ENCODE assay signal across 8 cellular contexts in genomic region chr2:231712462-231713021, GRCh38. TPM values are rescaled to one million over a fixed set of nuclear protein-coding genes. Genes with fewer than 3 reads are reported as not detected.
DNase-seq lines count a peak whose midpoint lies in the region; ATAC-seq and TF ChIP-seq lines count a peak whose summit lies in the region.
"Not testable (repeated sequence)": the region's sequence is repeated elsewhere in the genome, so short reads cannot be mapped to it uniquely, and the experiment has no call there.

No MANE protein-coding gene starts in this region.

- H3K4me1 Mint-ChIP-seq in CD4-positive, alpha-beta T cell (ENCODE audit: low read depth) = peaks cover 48% of the 10 kb centered on the region
- peaks cover 31% of the 10 kb centered on the region for H3K4me1 Mint-ChIP-seq in WTC11
- H3K4me1 Mint-ChIP-seq in immature natural killer cell = peaks cover 39 to 44% of the 10 kb centered on the region in 2 donors

- not testable (repeated sequence) for TF ChIP-seq CTCF in CD4-positive, alpha-beta T cell (IDR thresholded peaks at IDR 0.05); WTC11 (IDR thresholded peaks at IDR 0.05); psoas muscle (IDR thresholded peaks at IDR 0.05)

- not testable (repeated sequence) for H3K27me3 Mint-ChIP-seq in CD4-positive, alpha-beta T cell; WTC11 (ENCODE audit: low read depth)
- H3K27me3 Mint-ChIP-seq in immature natural killer cell (ENCODE audit: low read depth in 3 of 3) = peaks cover 54 to 65% (median 65%) of the 10 kb centered on the region in 3 donors

- peaks cover 52% of the 10 kb centered on the region for H3K36me3 Mint-ChIP-seq in CD4-positive, alpha-beta T cell (ENCODE audit: low read depth)
- peaks cover 41% of the 10 kb centered on the region for H3K36me3 Mint-ChIP-seq in WTC11
- H3K36me3 Mint-ChIP-seq in immature natural killer cell = peaks cover 5 to 22% (median 21%) of the 10 kb centered on the region in 3 donors

- H3K36me3 ChIP-seq in KOPT-K1 (ENCODE audit: insufficient read depth, low read length) = peaks cover 63% of the 10 kb centered on the region
- H3K36me3 ChIP-seq in ectodermal cell (ENCODE audit: control insufficient read depth, insufficient read depth, low read length) = peaks cover 22% of the 10 kb centered on the region
- H3K36me3 ChIP-seq in psoas muscle (ENCODE audit: insufficient read depth in 1 of 2, low read depth in 1 of 2) = peaks cover 0 to 25% of the 10 kb centered on the region in 2 donors

- 89 to 91% methylated on average over 7 of the region's 18 CpGs for WGBS in ectodermal cell, 2 experiments
- WGBS in psoas muscle, 3 donors = 60 to 74% (median 64%) methylated on average over 18 of the region's 18 CpGs

- not testable (repeated sequence) for H3K9me3 ChIP-seq in CD4-positive, alpha-beta T cell (ENCODE audit: control insufficient read depth, low read length); KOPT-K1 (ENCODE audit: insufficient read depth, low read length, poor library complexity, severe bottlenecking); ectodermal cell (ENCODE audit: control insufficient read depth, low read length); psoas muscle

- peak in 5 of 10 experiments; percentile 1 to 39 (median 35) for DNase-seq in CD4-positive, alpha-beta T cell
- not testable (repeated sequence) for DNase-seq in WTC11 (ENCODE audit: low spot score)
- DNase-seq in activated gamma-delta T cell treated with Interleukin-2 at 50 U/mL for 16 hours (peak; percentile 30), immature natural killer cell (peak; percentile 67 to 70 (median 68)), psoas muscle (peak in 1 of 2 donors; percentile 36)
- DNase-seq in stimulated activated naive CD8-positive, alpha-beta T cell treated with anti-CD3 and anti-CD28 coated beads, Interleukin-15, Interleukin-2, amounts not matched to agents 100 U/mL and 50 U/mL, for 24 hours = peak; percentile 68

- POLR2A ChIA-PET in CD4-positive, alpha-beta T cell (lab: Charles Lee) = interaction anchor here (0.6 to 8.7 kb wide), 9 partner anchors 28 to 99 kb away, joined by 3 to 245 read pairs (median 10); no protein-coding TSS in a partner anchor
- POLR2A ChIA-PET in WTC11 (lab: Charles Lee) = interaction anchor here (0.7 to 5.2 kb wide), 3 partner anchors 19 to 40 kb away, joined by 5 to 61 read pairs (median 5); no protein-coding TSS in a partner anchor

- CTCF ChIA-PET in CD4-positive, alpha-beta T cell (lab: Charles Lee) = interaction anchor here (2.1 to 7.6 kb wide), 5 partner anchors 23 to 111 kb away, joined by 11 to 122 read pairs (median 53); no protein-coding TSS in a partner anchor
- CTCF ChIA-PET in WTC11 (lab: Charles Lee) = interaction anchor here (0.6 to 9.7 kb wide), 4 partner anchors 25 to 82 kb away, joined by 4 to 260 read pairs (median 76); no protein-coding TSS in a partner anchor

- not testable (repeated sequence) for H3K9me3 Mint-ChIP-seq in CD4-positive, alpha-beta T cell; WTC11; immature natural killer cell

- H3K4me1 ChIP-seq in ectodermal cell (ENCODE audit: control insufficient read depth, insufficient read depth, low read length) (peaks cover 25% of the 10 kb centered on the region), psoas muscle (peaks cover 39% of the 10 kb centered on the region)

- H3K4me3 ChIP-seq in ectodermal cell (ENCODE audit: insufficient read depth, low read depth, low read length) (peak overlapping the region; percentile 100), psoas muscle (peak overlapping the region; percentile 89)

- H3K27ac Mint-ChIP-seq in CD4-positive, alpha-beta T cell = peak overlapping the region; percentile 100
- H3K27ac Mint-ChIP-seq in WTC11 (peak overlapping the region; percentile 100), immature natural killer cell (peak overlapping the region; percentile 96 to 99 (median 98))

- H3K4me3 Mint-ChIP-seq in CD4-positive, alpha-beta T cell = peak overlapping the region; percentile 95
- H3K4me3 Mint-ChIP-seq in WTC11 (peak overlapping the region; percentile 93), immature natural killer cell (peak overlapping the region; percentile 82 to 99 (median 91))

- H3K27ac ChIP-seq in CD4-positive, alpha-beta T cell (ENCODE audit: low read depth, low read length) = peak overlapping the region; percentile 73
- H3K27ac ChIP-seq in KOPT-K1 (ENCODE audit: low read depth, low read length, poor library complexity, severe bottlenecking) = peak overlapping the region; percentile 98
- H3K27ac ChIP-seq in ectodermal cell (ENCODE audit: insufficient read depth, low read depth, low read length, poor library complexity, severe bottlenecking) = peak overlapping the region; percentile 0
- peak overlapping the region; percentile 97 for H3K27ac ChIP-seq in psoas muscle

- H3K27me3 ChIP-seq in CD4-positive, alpha-beta T cell (ENCODE audit: control insufficient read depth, insufficient read depth, low read length); ectodermal cell (ENCODE audit: control insufficient read depth, insufficient read depth, low read length, poor library complexity, severe bottlenecking); psoas muscle (ENCODE audit: insufficient read depth in 3 of 3, low read length in 2 of 3): not testable (repeated sequence)

- intact Hi-C loops in CD4-positive, alpha-beta T cell (cut with DNase I, micrococcal nuclease) = loop anchor here in 1 of 2 experiments (5.0 kb wide), 1 partner anchor 195 kb away; no protein-coding TSS in a partner anchor
- intact Hi-C loops in psoas muscle (cut with DNase I) = loop anchor here in 1 of 2 donors (5.0 kb wide), 1 partner anchor 70 kb away; the partner anchor contains the start of gene PDE6D

- ATAC-seq in CD4-positive, alpha-beta T cell (ENCODE audit: poor library complexity); WTC11; psoas muscle; stimulated activated naive CD8-positive, alpha-beta T cell treated with anti-CD3 and anti-CD28 coated beads, Interleukin-15, Interleukin-2, amounts not matched to agents 100 U/mL and 50 U/mL, for 24 hours: not testable (repeated sequence)

TF ChIP-seq in WTC11, 78 proteins besides CTCF, POLR2A, EP300 and RAD21:
- 0 out of 2 replicates have a peak, but pooled peaks have one; percentile 42 for TF ChIP-seq ZNF138 (CRISPR knock-in tag; conservative IDR thresholded peaks at IDR 0.05)

RNA-seq across cellular contexts. Expression of gene PTMA, which starts 4.2 kb away (rescaled TPM):
- total RNA-seq in CD4-positive, alpha-beta T cell = 1,000 to 10,000 TPM; 1,546 to 1,586 TPM
- total RNA-seq in WTC11 (2021) (2,164 to 2,284 TPM (median 2,200 TPM) in 3 replicates), psoas muscle (100 to 1,000 TPM; 124 to 263 (median 168) TPM)
- 2,543 TPM for polyA plus RNA-seq in ectodermal cell (2013, experiment 1 of 4)
- polyA plus RNA-seq in ectodermal cell (2013, experiment 2 of 4) = 2,084 TPM
- 1,855 TPM for polyA plus RNA-seq in ectodermal cell (2013, experiment 3 of 4)
- polyA plus RNA-seq in ectodermal cell (2013, experiment 4 of 4) = 1,983 TPM
- polyA plus RNA-seq in immature natural killer cell (1,000 to 10,000 TPM in 2 of 3 donors, 100 to 1,000 TPM in 1; 953 to 2,361 (median 1,987) TPM), psoas muscle (100 to 1,000 TPM; 210 to 347 (median 274) TPM)

Comparison
In these comparisons a context has a peak if more than half of its experiments do, and no peak if none do; other contexts are left out.
1. H3K27ac ChIP-seq: peak in every context shown above with its lines; median percentile 98 in KOPT-K1; 97 in psoas muscle; 73 in CD4-positive, alpha-beta T cell; 0 in ectodermal cell.